Comparison of ENCODE assay signal across 18 cellular contexts in the genomic region with DNA sequence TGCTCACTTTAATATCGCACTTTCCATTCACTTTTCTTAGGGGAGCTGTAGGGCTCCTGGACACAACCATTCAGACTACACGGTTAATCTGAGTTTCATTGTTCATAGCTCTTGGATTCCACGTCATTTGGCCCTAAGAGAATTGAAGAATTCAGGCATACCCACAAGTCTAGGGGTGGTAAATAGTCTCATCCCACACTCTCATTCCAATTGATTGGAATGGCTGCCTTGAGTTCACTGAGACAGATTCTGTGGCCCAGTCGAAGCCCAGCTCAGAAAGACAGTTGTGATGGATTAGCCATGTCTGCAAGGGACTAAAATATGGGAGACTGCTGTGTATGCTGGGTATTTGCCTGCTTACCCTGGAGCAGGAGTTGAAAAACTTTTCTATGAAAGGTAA.
"Had no signal": no experiment of that assay in that cellular context is flagged by ENCODE, and none has a peak within 500 bp of the region (broad histone marks: within the 10 kb centered on the region; RNA-seq: fewer than 3 reads in every experiment).

No MANE protein-coding gene starts in this region.

- DNase-seq: effector memory CD4-positive, alpha-beta T cell; foreskin keratinocyte; left colon; left ventricle myocardium superior; mesendoderm; naive thymus-derived CD8-positive, alpha-beta T cell; stimulated activated CD4-positive, alpha-beta T cell treated with anti-CD3 and anti-CD28 coated beads, Interleukin-2, amount 100 ng/mL, for 24 hours; stimulated activated CD4-positive, alpha-beta T cell treated with anti-CD3 and anti-CD28 coated beads, Interleukin-4, amount 100 ng/mL, for 4 hours; stimulated activated naive B cell treated with anti-CD40 and anti-IgM and Interleukin-4, amounts not matched to agents 10 μg/mL and 1 μg/mL and 100 μg/mL, for 72 hours; stimulated activated naive CD8-positive, alpha-beta T cell treated with anti-CD3 and anti-CD28 coated beads, Interleukin-15, amount 100 ng/mL, for 72 hours; transverse colon had no signal

- H2AFZ ChIP-seq: hepatocyte had no signal

- H3K79me2 ChIP-seq: hepatocyte had no signal

- H3K36me3 ChIP-seq: neutrophil, thoracic aorta, transverse colon had no signal

- H3K9me3 ChIP-seq: neutrophil had no signal

- H3K27ac ChIP-seq: foreskin keratinocyte, hepatocyte, neutrophil, skin epidermis, thoracic aorta, transverse colon had no signal

- ATAC-seq: esophagus mucosa; foreskin keratinocyte; left ventricle myocardium superior; naive thymus-derived CD8-positive, alpha-beta T cell; sciatic nerve; stimulated activated naive B cell treated with anti-CD40 and anti-IgM and Interleukin-4, amounts not matched to agents 10 μg/mL and 1 μg/mL and 100 μg/mL, for 72 hours; stimulated activated naive CD8-positive, alpha-beta T cell treated with anti-CD3 and anti-CD28 coated beads, Interleukin-15, amount 100 ng/mL, for 72 hours had no signal

- H3K27me3 ChIP-seq: foreskin keratinocyte, hepatocyte, transverse colon had no signal

- H3K4me1 ChIP-seq: foreskin keratinocyte had no signal

- H3K4me3 ChIP-seq: hepatocyte, lung, skin epidermis, thoracic aorta, transverse colon had no signal

- H3K4me2 ChIP-seq: hepatocyte had no signal
